1 cellular context compared by ENCODE assay signal in genomic region chr5:180601591-180602480, GRCh38.
TF ChIP-seq lines count a peak whose summit lies in the region.

No MANE protein-coding gene starts in this region.

TF ChIP-seq in HepG2, 621 proteins besides CTCF, POLR2A, EP300 and RAD21:
- TF ChIP-seq ARNTL (CRISPR knock-in tag; IDR thresholded peaks at IDR 0.05), result no peak
- TF ChIP-seq, protein P1, sequence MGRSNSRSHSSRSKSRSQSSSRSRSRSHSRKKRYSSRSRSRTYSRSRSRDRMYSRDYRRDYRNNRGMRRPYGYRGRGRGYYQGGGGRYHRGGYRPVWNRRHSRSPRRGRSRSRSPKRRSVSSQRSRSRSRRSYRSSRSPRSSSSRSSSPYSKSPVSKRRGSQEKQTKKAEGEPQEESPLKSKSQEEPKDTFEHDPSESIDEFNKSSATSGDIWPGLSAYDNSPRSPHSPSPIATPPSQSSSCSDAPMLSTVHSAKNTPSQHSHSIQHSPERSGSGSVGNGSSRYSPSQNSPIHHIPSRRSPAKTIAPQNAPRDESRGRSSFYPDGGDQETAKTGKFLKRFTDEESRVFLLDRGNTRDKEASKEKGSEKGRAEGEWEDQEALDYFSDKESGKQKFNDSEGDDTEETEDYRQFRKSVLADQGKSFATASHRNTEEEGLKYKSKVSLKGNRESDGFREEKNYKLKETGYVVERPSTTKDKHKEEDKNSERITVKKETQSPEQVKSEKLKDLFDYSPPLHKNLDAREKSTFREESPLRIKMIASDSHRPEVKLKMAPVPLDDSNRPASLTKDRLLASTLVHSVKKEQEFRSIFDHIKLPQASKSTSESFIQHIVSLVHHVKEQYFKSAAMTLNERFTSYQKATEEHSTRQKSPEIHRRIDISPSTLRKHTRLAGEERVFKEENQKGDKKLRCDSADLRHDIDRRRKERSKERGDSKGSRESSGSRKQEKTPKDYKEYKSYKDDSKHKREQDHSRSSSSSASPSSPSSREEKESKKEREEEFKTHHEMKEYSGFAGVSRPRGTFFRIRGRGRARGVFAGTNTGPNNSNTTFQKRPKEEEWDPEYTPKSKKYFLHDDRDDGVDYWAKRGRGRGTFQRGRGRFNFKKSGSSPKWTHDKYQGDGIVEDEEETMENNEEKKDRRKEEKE (IDR thresholded peaks at IDR 0.05), result no peak
